ENCODE assay signal across 8 cellular contexts in the genomic region with DNA sequence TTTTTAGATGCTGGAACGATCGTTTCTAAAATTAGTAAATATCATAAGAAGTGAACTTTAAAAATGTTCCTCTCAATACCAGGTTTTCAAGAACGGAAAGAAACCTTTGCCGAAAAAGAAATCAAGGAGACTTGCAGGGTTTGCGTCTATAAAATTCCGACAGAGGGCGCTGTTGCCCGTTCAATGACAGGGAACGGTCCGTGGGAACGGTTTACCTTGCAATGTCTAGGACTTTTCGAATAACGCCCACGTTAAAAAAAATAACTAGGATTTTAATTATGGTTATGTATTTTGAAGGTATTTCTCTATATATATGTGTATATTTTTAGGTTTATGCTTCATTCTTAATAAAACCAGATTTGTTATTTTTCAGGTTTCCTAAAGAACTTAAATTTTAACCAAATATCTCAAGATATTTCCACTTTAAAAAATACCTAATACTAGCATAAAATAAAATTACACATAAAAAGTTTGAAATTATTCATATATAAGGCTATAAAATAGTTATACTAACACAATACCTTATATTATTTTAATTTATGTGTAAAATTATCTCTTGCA. TPM values are rescaled to one million over a fixed set of nuclear protein-coding genes. Genes with fewer than 3 reads are reported as not detected.
DNase-seq lines count a peak whose midpoint lies in the region; ATAC-seq and TF ChIP-seq lines count a peak whose summit lies in the region.

No MANE protein-coding gene starts in this region.

- H3K79me2 ChIP-seq in osteoblast (ENCODE audit: insufficient read depth, low read length) = no peaks in the 10 kb centered on the region

- in situ Hi-C loops in Panc1 (cut with HindIII; ENCODE audit: low pct_unique_long_range_greater_than_20kb, low sequenced_read_pairs) = no loop called here

- CTCF ChIA-PET in Panc1 (lab: Charles Lee) = interaction anchor here (1.0 kb wide), 1 partner anchor 262 kb away, joined by 3 read pairs; no protein-coding TSS in a partner anchor

- peak overlapping the region; percentile 88 for H3K4me2 ChIP-seq in osteoblast (ENCODE audit: insufficient read depth, low read length)

- H2AFZ ChIP-seq in osteoblast (ENCODE audit: low read length) = peak overlapping the region; percentile 86

- no peaks in the 10 kb centered on the region for H3K9me3 ChIP-seq in Panc1 (ENCODE audit: control insufficient read depth, insufficient read depth, low read depth, low read length)
- no peaks in the 10 kb centered on the region for H3K9me3 ChIP-seq in osteoblast (ENCODE audit: low read depth, low read length)
- H3K9me3 ChIP-seq in upper lobe of right lung = no peaks in the 10 kb centered on the region

- ATAC-seq in GM21576 (IDR thresholded peaks at IDR 0.05; ENCODE audit: unreplicated experiment) (peak; percentile 74), Panc1 (peak; percentile 86), upper lobe of right lung (peak; percentile 91)

- H3K36me3 ChIP-seq in Panc1 (ENCODE audit: control insufficient read depth, insufficient read depth, low read length) (no peaks in the 10 kb centered on the region), osteoblast (ENCODE audit: insufficient read depth, low read length) (no peaks in the 10 kb centered on the region), upper lobe of right lung (no peaks in the 10 kb centered on the region)

- intact Hi-C loops in Panc1 (cut with micrococcal nuclease; ENCODE audit: unreplicated experiment) = loop anchor here (2.0 to 5.0 kb wide), 5 partner anchors 536 to 1206 kb away; no protein-coding TSS in a partner anchor
- intact Hi-C loops in upper lobe of right lung (cut with DNase I) = no loop called here

- POLR2A ChIA-PET in Panc1 (lab: Charles Lee) = no interaction called here

- H3K4me3 ChIP-seq in Panc1 (ENCODE audit: low read depth in 2 of 2, low read length in 2 of 2) (peak overlapping the region; percentile 59 to 71), osteoblast (ENCODE audit: insufficient read depth, low read length) (peak overlapping the region; percentile 69), upper lobe of right lung (peak overlapping the region; percentile 49)

- TF ChIP-seq CTCF in Panc1 (IDR thresholded peaks at IDR 0.05) (peak; percentile 82), osteoblast (IDR thresholded peaks at IDR 0.05; ENCODE audit: extremely low read depth, low read depth, low read length) (peak; percentile 84), upper lobe of right lung (IDR thresholded peaks at IDR 0.05) (peak; percentile 79)

- peak; percentile 66 for DNase-seq in ELF-1 (ENCODE audit: low read depth, low spot score)
- peak; percentile 60 for DNase-seq in HuH-7 (ENCODE audit: low spot score)
- DNase-seq in Panc1 (ENCODE audit: low read depth, low spot score) = peak; percentile 60
- DNase-seq in activated T-helper 9 cell treated with anti-CD3 and anti-CD28 coated beads, Interleukin-2, amount 50 U/mL, for 16 hours (ENCODE audit: low read depth) = peak; percentile 8
- peak; percentile 58 for DNase-seq in germinal center (ENCODE audit: low spot score)
- peak; percentile 92 for DNase-seq in osteoblast (ENCODE audit: insufficient read length, low spot score, missing footprints)
- peak; percentile 72 for DNase-seq in upper lobe of right lung

- H3K4me1 ChIP-seq in Panc1 (ENCODE audit: control insufficient read depth, insufficient read depth, low read length) (no peaks in the 10 kb centered on the region), osteoblast (ENCODE audit: insufficient read depth, low read length) (peaks cover 6% of the 10 kb centered on the region), upper lobe of right lung (peaks cover 8% of the 10 kb centered on the region)

- H4K20me1 ChIP-seq in osteoblast (ENCODE audit: insufficient read depth, low read length) = no peaks in the 10 kb centered on the region

- no TSS peak for BruUV-seq in Panc1 (replicated peaks; lab: Mats Ljungman, UMichigan)

- H3K27ac ChIP-seq in Panc1 (ENCODE audit: low read length) (no peak overlapping the region), osteoblast (ENCODE audit: low read depth, low read length) (no peak overlapping the region), upper lobe of right lung (no peak overlapping the region)

- H3K27me3 ChIP-seq in Panc1 (ENCODE audit: control insufficient read depth, insufficient read depth, low read length) = peaks cover 20% of the 10 kb centered on the region
- H3K27me3 ChIP-seq in osteoblast (ENCODE audit: insufficient read depth, low read length) = peaks cover 46% of the 10 kb centered on the region
- peaks cover 69% of the 10 kb centered on the region for H3K27me3 ChIP-seq in upper lobe of right lung

RNA-seq across cellular contexts. Expression of gene TFAP2B, which starts 2.5 kb away (rescaled TPM):
- total RNA-seq in Panc1 (2021; ENCODE audit: unreplicated experiment) (not detected), osteoblast (not detected in 2 replicates), upper lobe of right lung (not detected)
- polyA plus RNA-seq in Panc1 (2012; ENCODE audit: insufficient read length) = not detected

Comparison
In these comparisons a context has a peak if more than half of its experiments do, and no peak if none do; other contexts are left out.
1. DNase-seq: peak in every context shown above with its lines; median percentile 92 in osteoblast; 72 in upper lobe of right lung; 66 in ELF-1; 60 in HuH-7; 60 in Panc1; 58 in germinal center; 8 in activated T-helper 9 cell treated with anti-CD3 and anti-CD28 coated beads, Interleukin-2, amount 50 U/mL, for 16 hours.